In the genomic region with DNA sequence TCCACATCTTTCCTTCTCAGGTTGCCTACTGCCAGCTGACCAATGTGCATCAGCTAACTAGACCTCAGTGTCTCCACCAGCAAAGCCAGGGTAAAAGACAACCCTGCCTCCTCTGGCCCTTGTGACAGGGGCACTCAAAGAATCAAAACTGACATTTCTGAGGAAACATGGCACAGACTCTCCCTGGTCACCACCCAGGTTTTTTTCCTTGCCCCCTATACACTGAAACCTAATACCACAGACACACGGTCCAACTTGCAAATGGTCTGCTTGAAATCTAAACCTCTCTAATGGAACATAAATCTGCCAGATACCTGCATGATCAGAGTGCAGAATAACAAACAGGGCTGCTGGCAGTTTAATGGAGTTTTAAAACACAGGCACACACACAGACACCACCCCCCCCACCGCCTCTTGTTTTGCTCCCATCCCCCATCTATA, we compare ENCODE assay signal across 8 cellular contexts. TPM values are rescaled to one million over a fixed set of nuclear protein-coding genes. Genes with fewer than 3 reads are reported as not detected.
DNase-seq lines count a peak whose midpoint lies in the region; ATAC-seq and TF ChIP-seq lines count a peak whose summit lies in the region.
"Had no signal": no experiment of that assay in that cellular context is flagged by ENCODE, and none has a peak within 500 bp of the region (broad histone marks: within the 10 kb centered on the region; RNA-seq: fewer than 3 reads in every experiment).

No MANE protein-coding gene starts in this region.

- no peaks in the 10 kb centered on the region for H3K9me3 ChIP-seq in CD8-positive, alpha-beta memory T cell (ENCODE audit: low read length)
- no peaks in the 10 kb centered on the region for H3K9me3 ChIP-seq in tibial artery

- CTCF ChIA-PET in CD8-positive, alpha-beta memory T cell (lab: Charles Lee), result interaction anchor here (1.2 to 1.9 kb wide), 2 partner anchors 25 to 137 kb away, joined by 5 to 12 read pairs; no protein-coding TSS in a partner anchor

- peaks cover 11 to 19% (median 12%) of the 10 kb centered on the region in 3 donors for H3K4me1 Mint-ChIP-seq in CD8-positive, alpha-beta memory T cell
- H3K4me1 Mint-ChIP-seq in activated naive CD8-positive, alpha-beta T cell (ENCODE audit: low read depth), result peaks cover 28% of the 10 kb centered on the region
- peaks cover 64% of the 10 kb centered on the region for H3K4me1 Mint-ChIP-seq in osteocyte (ENCODE audit: unreplicated experiment)

- H3K4me3 ChIP-seq in CD8-positive, alpha-beta memory T cell (ENCODE audit: low read length), result no peak overlapping the region
- H3K4me3 ChIP-seq in tibial artery, result no peak overlapping the region

- H3K4me1 ChIP-seq in CD8-positive, alpha-beta memory T cell (ENCODE audit: insufficient read depth, low read length), result no peaks in the 10 kb centered on the region
- peaks cover 0 to 76% (median 43%) of the 10 kb centered on the region in 4 donors for H3K4me1 ChIP-seq in tibial artery

- DNase-seq in CD8-positive, alpha-beta memory T cell, result no peak
- DNase-seq in NCI-H1105 treated with DMSO at 0.1 percent for 48 hours (lab: John Stamatoyannopoulos, UW) (peak; percentile 68), osteocyte (ENCODE audit: extremely low spot score, unreplicated experiment) (no peak), tibial artery (no peak)
- DNase-seq: activated naive CD4-positive, alpha-beta T cell treated with Interleukin-2 at 50 U/mL for 16 hours had no signal

- TF ChIP-seq CTCF in osteocyte (IDR thresholded peaks at IDR 0.05) (no peak), tibial artery (IDR thresholded peaks at IDR 0.05) (no peak)

- H3K27me3 ChIP-seq in CD8-positive, alpha-beta memory T cell (ENCODE audit: insufficient read depth, low read length, poor library complexity, severe bottlenecking), result no peaks in the 10 kb centered on the region
- H3K27me3 ChIP-seq in tibial artery, result no peaks in the 10 kb centered on the region

- peaks cover 0 to 58% (median 5%) of the 10 kb centered on the region in 3 donors for H3K36me3 Mint-ChIP-seq in CD8-positive, alpha-beta memory T cell
- peaks cover 7% of the 10 kb centered on the region for H3K36me3 Mint-ChIP-seq in activated naive CD8-positive, alpha-beta T cell
- H3K36me3 Mint-ChIP-seq in osteocyte (ENCODE audit: unreplicated experiment), result no peaks in the 10 kb centered on the region

- POLR2A ChIA-PET in CD8-positive, alpha-beta memory T cell (lab: Charles Lee), result interaction anchor here (0.6 to 0.7 kb wide), 2 partner anchors 18 to 137 kb away, joined by 3 to 4 read pairs; no protein-coding TSS in a partner anchor

- intact Hi-C loops in tibial artery (cut with DNase I; ENCODE audit: low total_unique reads), result loop anchor here (5.0 kb wide), 1 partner anchor 135 kb away; no protein-coding TSS in a partner anchor

- H3K9me3 Mint-ChIP-seq in CD8-positive, alpha-beta memory T cell, result no peaks in the 10 kb centered on the region
- no peaks in the 10 kb centered on the region for H3K9me3 Mint-ChIP-seq in activated naive CD8-positive, alpha-beta T cell (ENCODE audit: low read depth)
- no peaks in the 10 kb centered on the region for H3K9me3 Mint-ChIP-seq in osteocyte (ENCODE audit: unreplicated experiment)

- H3K27ac Mint-ChIP-seq in CD8-positive, alpha-beta memory T cell, result peak overlapping the region in 7 of 8 donors; percentile 2 to 92 (median 55)
- peak overlapping the region; percentile 70 for H3K27ac Mint-ChIP-seq in activated naive CD8-positive, alpha-beta T cell
- peak overlapping the region; percentile 77 for H3K27ac Mint-ChIP-seq in osteocyte (ENCODE audit: unreplicated experiment)

- no peak overlapping the region for H3K4me3 Mint-ChIP-seq in CD8-positive, alpha-beta memory T cell
- H3K4me3 Mint-ChIP-seq in activated naive CD8-positive, alpha-beta T cell, result no peak overlapping the region
- no peak overlapping the region for H3K4me3 Mint-ChIP-seq in osteocyte (ENCODE audit: unreplicated experiment)

- no peak overlapping the region for H3K27ac ChIP-seq in CD8-positive, alpha-beta memory T cell (ENCODE audit: low read depth, low read length)
- peak overlapping the region in 1 of 2 donors; percentile 70 for H3K27ac ChIP-seq in tibial artery

- ATAC-seq in GM19324 (IDR thresholded peaks at IDR 0.05; ENCODE audit: low FRiP score, unreplicated experiment) (no peak), GM18867 (IDR thresholded peaks at IDR 0.05; ENCODE audit: unreplicated experiment) (no peak)

- no peaks in the 10 kb centered on the region for H3K27me3 Mint-ChIP-seq in CD8-positive, alpha-beta memory T cell
- H3K27me3 Mint-ChIP-seq in activated naive CD8-positive, alpha-beta T cell, result no peaks in the 10 kb centered on the region
- H3K27me3 Mint-ChIP-seq in osteocyte (ENCODE audit: unreplicated experiment), result no peaks in the 10 kb centered on the region

- peaks cover 14% of the 10 kb centered on the region for H3K36me3 ChIP-seq in CD8-positive, alpha-beta memory T cell (ENCODE audit: insufficient read depth, low read length)
- no peaks in the 10 kb centered on the region for H3K36me3 ChIP-seq in tibial artery

RNA-seq across cellular contexts. Expression of a gene that starts 19.5 kb away (rescaled TPM):
- total RNA-seq in CD8-positive, alpha-beta memory T cell, result 1 to 10 TPM; 2.5 to 2.9 TPM
- 0.17 TPM for polyA plus RNA-seq in CD8-positive, alpha-beta memory T cell
- total RNA-seq in osteocyte, result 4.8 and 7.1 TPM in 2 replicates

RNA-seq across cellular contexts. Expression of a gene that starts 49.3 kb away (rescaled TPM):
- total RNA-seq in CD8-positive, alpha-beta memory T cell, result 10 to 100 TPM; 20.8 to 21.8 TPM
- 0.35 TPM for polyA plus RNA-seq in CD8-positive, alpha-beta memory T cell
- 33.1 and 36.1 TPM in 2 replicates for total RNA-seq in osteocyte

RNA-seq across cellular contexts. Expression of a gene that starts 52.7 kb away (rescaled TPM):
- total RNA-seq in CD8-positive, alpha-beta memory T cell, result 10 to 100 TPM; 69.7 to 69.8 TPM
- polyA plus RNA-seq in CD8-positive, alpha-beta memory T cell, result 25.7 TPM
- total RNA-seq in osteocyte, result 48.2 and 50.7 TPM in 2 replicates
